ENCODE assay signal across 1 cellular context in the genomic region with DNA sequence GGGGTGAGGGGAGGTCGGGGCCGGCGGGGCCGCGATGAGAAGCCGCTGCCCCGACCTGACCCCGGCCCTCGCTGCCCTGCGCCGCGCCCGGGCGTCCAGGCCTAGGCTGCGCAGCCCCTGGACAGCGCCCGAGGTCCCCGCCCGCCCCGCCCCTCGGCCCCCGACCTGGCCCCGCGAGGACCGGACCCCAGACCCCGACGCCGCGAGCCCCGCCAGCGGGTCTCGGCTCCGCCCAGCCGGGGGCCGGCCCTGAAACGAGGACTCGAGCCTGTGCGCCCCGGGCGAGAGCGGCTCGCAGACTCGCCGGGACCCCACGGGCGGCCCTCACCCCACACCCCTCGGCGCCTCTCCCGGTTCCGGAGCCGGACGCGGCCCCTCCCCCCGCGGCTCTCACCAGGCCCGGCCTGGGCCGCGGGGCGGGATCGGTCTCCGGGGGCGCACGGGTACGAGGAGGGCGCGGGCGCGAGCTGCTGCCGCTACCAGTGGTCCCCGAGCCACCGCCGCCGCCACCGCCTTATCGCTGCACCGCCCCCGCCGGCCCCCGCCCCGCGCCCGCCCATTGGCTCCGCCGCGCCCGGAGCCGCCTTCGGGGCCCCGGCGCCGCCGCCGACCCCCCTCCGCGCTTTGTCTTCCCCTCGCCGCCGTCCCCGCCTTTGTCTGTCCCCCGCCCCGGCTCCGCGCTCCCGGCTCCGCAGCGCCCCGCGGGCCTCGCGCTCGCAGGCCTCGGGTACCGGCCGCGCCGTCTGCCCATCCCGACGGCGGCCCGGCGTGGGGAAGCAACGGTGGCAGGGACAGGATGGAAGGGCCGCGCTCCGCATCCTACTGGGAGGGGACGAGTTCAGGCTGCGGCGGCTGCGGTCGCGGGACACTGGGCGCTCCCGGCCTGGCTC.
TF ChIP-seq lines count a peak whose summit lies in the region.

LIMD2 (minus strand) TSS at position 488 of the 890 bp plus-strand sequence. CDS start 827 bp downstream, outside the sequence.

TF ChIP-seq in K562, 482 proteins besides CTCF, POLR2A, EP300 and RAD21 (continued from another document):
- peak; percentile 76 for TF ChIP-seq VEZF1 (CRISPR knock-in tag; IDR thresholded peaks at IDR 0.05)
- TF ChIP-seq SMAD4 (CRISPR knock-in tag; conservative IDR thresholded peaks at IDR 0.05) = no peak
- TF ChIP-seq CCNT2 (IDR thresholded peaks at IDR 0.05; ENCODE audit: borderline replicate concordance, extremely low read depth, insufficient read length, low read depth, low read length) = peak; percentile 30
- TF ChIP-seq HNRNPL (IDR thresholded peaks at IDR 0.05; ENCODE audit: low read depth, low read length) = 0 out of 2 replicates have a peak, but pooled peaks have one; percentile 27
- TF ChIP-seq MAFF (IDR thresholded peaks at IDR 0.05; ENCODE audit: low read length) = no peak
- TF ChIP-seq KLF13 (tag; IDR thresholded peaks at IDR 0.05; ENCODE audit: borderline replicate concordance, low read depth) = no peak
- peak; percentile 53; the same call in 1 of the 2 replicates for TF ChIP-seq ETS1 (conservative IDR thresholded peaks at IDR 0.05; ENCODE audit: control insufficient read depth, low read depth, low read length)
- TF ChIP-seq BHLHE40 (IDR thresholded peaks at IDR 0.05; ENCODE audit: low read length) = no peak
- no peak for TF ChIP-seq ZBTB7A (IDR thresholded peaks at IDR 0.05; ENCODE audit: borderline replicate concordance, control insufficient read depth, low read depth, low read length)
- TF ChIP-seq, protein P1, sequence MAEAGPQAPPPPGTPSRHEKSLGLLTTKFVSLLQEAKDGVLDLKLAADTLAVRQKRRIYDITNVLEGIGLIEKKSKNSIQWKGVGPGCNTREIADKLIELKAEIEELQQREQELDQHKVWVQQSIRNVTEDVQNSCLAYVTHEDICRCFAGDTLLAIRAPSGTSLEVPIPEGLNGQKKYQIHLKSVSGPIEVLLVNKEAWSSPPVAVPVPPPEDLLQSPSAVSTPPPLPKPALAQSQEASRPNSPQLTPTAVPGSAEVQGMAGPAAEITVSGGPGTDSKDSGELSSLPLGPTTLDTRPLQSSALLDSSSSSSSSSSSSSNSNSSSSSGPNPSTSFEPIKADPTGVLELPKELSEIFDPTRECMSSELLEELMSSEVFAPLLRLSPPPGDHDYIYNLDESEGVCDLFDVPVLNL (CRISPR knock-in tag; IDR thresholded peaks at IDR 0.05; ENCODE audit: low read depth) = no peak
- peak; percentile 89; the same call in 1 of the 2 replicates for TF ChIP-seq KDM2B (CRISPR knock-in tag; IDR thresholded peaks at IDR 0.05)
- no peak for TF ChIP-seq JUND (IDR thresholded peaks at IDR 0.05; ENCODE audit: borderline replicate concordance, low read depth, low read length)
- no peak for TF ChIP-seq JUND (tag; IDR thresholded peaks at IDR 0.05; ENCODE audit: borderline replicate concordance, low read depth, low read length)
- TF ChIP-seq POLR2G (IDR thresholded peaks at IDR 0.05; ENCODE audit: low read depth, low read length) = peak; percentile 65
- TF ChIP-seq, protein P2, sequence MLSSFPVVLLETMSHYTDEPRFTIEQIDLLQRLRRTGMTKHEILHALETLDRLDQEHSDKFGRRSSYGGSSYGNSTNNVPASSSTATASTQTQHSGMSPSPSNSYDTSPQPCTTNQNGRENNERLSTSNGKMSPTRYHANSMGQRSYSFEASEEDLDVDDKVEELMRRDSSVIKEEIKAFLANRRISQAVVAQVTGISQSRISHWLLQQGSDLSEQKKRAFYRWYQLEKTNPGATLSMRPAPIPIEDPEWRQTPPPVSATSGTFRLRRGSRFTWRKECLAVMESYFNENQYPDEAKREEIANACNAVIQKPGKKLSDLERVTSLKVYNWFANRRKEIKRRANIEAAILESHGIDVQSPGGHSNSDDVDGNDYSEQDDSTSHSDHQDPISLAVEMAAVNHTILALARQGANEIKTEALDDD (IDR thresholded peaks at IDR 0.05) = no peak
- TF ChIP-seq HDGF (IDR thresholded peaks at IDR 0.05) = no peak
- TF ChIP-seq, protein P3, sequence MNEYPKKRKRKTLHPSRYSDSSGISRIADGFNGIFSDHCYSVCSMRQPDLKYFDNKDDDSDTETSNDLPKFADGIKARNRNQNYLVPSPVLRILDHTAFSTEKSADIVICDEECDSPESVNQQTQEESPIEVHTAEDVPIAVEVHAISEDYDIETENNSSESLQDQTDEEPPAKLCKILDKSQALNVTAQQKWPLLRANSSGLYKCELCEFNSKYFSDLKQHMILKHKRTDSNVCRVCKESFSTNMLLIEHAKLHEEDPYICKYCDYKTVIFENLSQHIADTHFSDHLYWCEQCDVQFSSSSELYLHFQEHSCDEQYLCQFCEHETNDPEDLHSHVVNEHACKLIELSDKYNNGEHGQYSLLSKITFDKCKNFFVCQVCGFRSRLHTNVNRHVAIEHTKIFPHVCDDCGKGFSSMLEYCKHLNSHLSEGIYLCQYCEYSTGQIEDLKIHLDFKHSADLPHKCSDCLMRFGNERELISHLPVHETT (CRISPR knock-in tag; conservative IDR thresholded peaks at IDR 0.05 in 1 of 2, IDR thresholded peaks at IDR 0.05 in 1 of 2) = peak in 1 of 2 experiments; percentile 29; a peak in 1 of 4 replicates
- no peak for TF ChIP-seq ZNF785 (CRISPR knock-in tag; IDR thresholded peaks at IDR 0.05)
- TF ChIP-seq, protein P4, sequence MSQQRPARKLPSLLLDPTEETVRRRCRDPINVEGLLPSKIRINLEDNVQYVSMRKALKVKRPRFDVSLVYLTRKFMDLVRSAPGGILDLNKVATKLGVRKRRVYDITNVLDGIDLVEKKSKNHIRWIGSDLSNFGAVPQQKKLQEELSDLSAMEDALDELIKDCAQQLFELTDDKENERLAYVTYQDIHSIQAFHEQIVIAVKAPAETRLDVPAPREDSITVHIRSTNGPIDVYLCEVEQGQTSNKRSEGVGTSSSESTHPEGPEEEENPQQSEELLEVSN (IDR thresholded peaks at IDR 0.05; ENCODE audit: borderline replicate concordance in 1 of 2, extremely low read depth in 1 of 2, insufficient read depth in 1 of 2, insufficient read length in 1 of 2, low read depth in 1 of 2, low read length in 1 of 2, poor library complexity in 1 of 2, severe bottlenecking in 1 of 2) = peak in 1 of 2 experiments; percentile 59
- TF ChIP-seq ZKSCAN8 (CRISPR knock-in tag; IDR thresholded peaks at IDR 0.05) = no peak
- TF ChIP-seq SFPQ (IDR thresholded peaks at IDR 0.05; ENCODE audit: low read depth, low read length) = no peak
- TF ChIP-seq RBFOX2 (IDR thresholded peaks at IDR 0.05; ENCODE audit: low read depth, low read length) = peak; percentile 30
- TF ChIP-seq SREBF2 (CRISPR knock-in tag; IDR thresholded peaks at IDR 0.05) = no peak
